In the genomic region with DNA sequence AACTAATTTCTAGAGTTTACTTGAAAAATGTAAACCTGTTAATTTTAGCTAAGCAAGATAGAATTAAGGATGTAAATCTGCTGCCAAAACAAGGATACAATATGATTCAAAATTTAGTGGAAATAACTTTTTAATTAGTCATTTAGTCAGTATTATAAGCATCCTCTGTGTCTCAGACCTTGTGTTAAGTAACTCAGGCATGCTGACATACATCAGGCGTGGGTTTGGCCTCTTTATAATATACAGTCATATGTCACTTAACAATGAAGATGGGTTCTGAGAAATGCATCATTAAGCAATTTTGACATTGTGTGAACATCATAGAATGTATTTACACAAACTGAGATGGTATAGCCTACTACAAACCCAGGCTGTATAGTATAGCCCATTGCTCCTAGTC, we compare ENCODE assay signal across 1 cellular context.
TF ChIP-seq lines count a peak whose summit lies in the region.

No MANE protein-coding gene starts in this region.

TF ChIP-seq in IMR-90, 13 proteins besides CTCF, POLR2A, EP300 and RAD21:
- TF ChIP-seq CEBPB (IDR thresholded peaks at IDR 0.05; ENCODE audit: low read depth, low read length) (peak; percentile 53; the same call in 1 of the 2 replicates), MXI1 (IDR thresholded peaks at IDR 0.05; ENCODE audit: borderline replicate concordance, low read depth, low read length) (no peak), MAZ (IDR thresholded peaks at IDR 0.05; ENCODE audit: borderline replicate concordance, low read depth, low read length) (no peak)
